In genomic region chr15:50353251-50353998, GRCh38 we compare ENCODE assay signal across 8 cellular contexts. TPM values are rescaled to one million over a fixed set of nuclear protein-coding genes. Genes with fewer than 3 reads are reported as not detected.
DNase-seq lines count a peak whose midpoint lies in the region; ATAC-seq and TF ChIP-seq lines count a peak whose summit lies in the region.

No MANE protein-coding gene starts in this region.

- peak overlapping the region; percentile 100 for H3K27ac Mint-ChIP-seq in activated T-helper 1 cell treated with anti-CD3 and anti-CD28 coated beads, Interleukin-12 subunit alpha, Interleukin-12 subunit beta, Interleukin-2, Interleukin-4 antibody, amounts not matched to agents 30 ng/mL and 10 ng/mL and 1 ng/mL, durations not matched to agents 14 hours and 24 hours and 36 hours

- in situ Hi-C loops in KBM-7 (cut with MboI; ENCODE audit: low pct_unique_long_range_greater_than_20kb, low sequenced_read_pairs) (no loop called here), GM13976 (cut with MboI; ENCODE audit: low sequenced_read_pairs, unreplicated experiment) (no loop called here)

- peaks cover 54% of the 10 kb centered on the region for H3K4me1 Mint-ChIP-seq in activated T-helper 1 cell treated with anti-CD3 and anti-CD28 coated beads, Interleukin-12 subunit alpha, Interleukin-12 subunit beta, Interleukin-2, Interleukin-4 antibody, amounts not matched to agents 30 ng/mL and 10 ng/mL and 1 ng/mL, durations not matched to agents 14 hours and 24 hours and 36 hours (ENCODE audit: low read depth)

- intact Hi-C loops in activated T-helper 1 cell treated with anti-CD3 and anti-CD28 coated beads, Interleukin-12 subunit alpha, Interleukin-12 subunit beta, Interleukin-2, Interleukin-4 antibody, amounts not matched to agents 30 ng/mL and 10 ng/mL and 1 ng/mL, durations not matched to agents 14 hours and 24 hours and 36 hours (cut with micrococcal nuclease), result loop anchor here (1.0 to 10.0 kb wide), 11 partner anchors 22 to 1329 kb away; partner anchors contain the start of genes DTWD1, FAM227B, SLC27A2 and USP8
- intact Hi-C loops in sciatic nerve (cut with DNase I), result no loop called here

- peak overlapping the region; percentile 99 for H3K4me3 ChIP-seq in GM12865 (ENCODE audit: low read depth, low read length)

- ATAC-seq in sciatic nerve (peak; percentile 78), HG02840 (IDR thresholded peaks at IDR 0.05; ENCODE audit: low FRiP score, unreplicated experiment) (no peak)

- H3K9me3 Mint-ChIP-seq in activated T-helper 1 cell treated with anti-CD3 and anti-CD28 coated beads, Interleukin-12 subunit alpha, Interleukin-12 subunit beta, Interleukin-2, Interleukin-4 antibody, amounts not matched to agents 30 ng/mL and 10 ng/mL and 1 ng/mL, durations not matched to agents 14 hours and 24 hours and 36 hours, result no peaks in the 10 kb centered on the region

- H3K27me3 Mint-ChIP-seq in activated T-helper 1 cell treated with anti-CD3 and anti-CD28 coated beads, Interleukin-12 subunit alpha, Interleukin-12 subunit beta, Interleukin-2, Interleukin-4 antibody, amounts not matched to agents 30 ng/mL and 10 ng/mL and 1 ng/mL, durations not matched to agents 14 hours and 24 hours and 36 hours (ENCODE audit: insufficient read depth), result no peaks in the 10 kb centered on the region

- DNase-seq in GM12865 (ENCODE audit: low read depth) (peak; percentile 45), KBM-7 (peak; percentile 50), glomerular endothelial cell (ENCODE audit: extremely low read depth, low read depth, low spot score) (peak; percentile 44), sciatic nerve (ENCODE audit: low spot score) (no peak), GM13976 (ENCODE audit: low spot score) (no peak), NCI-H69 (lab: John Stamatoyannopoulos, UW) (no peak)
- DNase-seq in activated T-helper 1 cell treated with anti-CD3 and anti-CD28 coated beads, Interleukin-12 subunit alpha, Interleukin-12 subunit beta, Interleukin-2, Interleukin-4 antibody, amounts not matched to agents 30 ng/mL and 10 ng/mL and 1 ng/mL, durations not matched to agents 14 hours and 24 hours and 36 hours (ENCODE audit: low spot score), result peak; percentile 14

- TF ChIP-seq CTCF in GM12865 (IDR thresholded peaks at IDR 0.05; ENCODE audit: insufficient read depth, low read depth, low read length, missing control alignments) (no peak), GM13976 (IDR thresholded peaks at IDR 0.05; ENCODE audit: borderline replicate concordance, control extremely low read depth, extremely low read depth, insufficient read depth, missing control alignments) (no peak)

- peak overlapping the region; percentile 100 for H3K4me3 Mint-ChIP-seq in activated T-helper 1 cell treated with anti-CD3 and anti-CD28 coated beads, Interleukin-12 subunit alpha, Interleukin-12 subunit beta, Interleukin-2, Interleukin-4 antibody, amounts not matched to agents 30 ng/mL and 10 ng/mL and 1 ng/mL, durations not matched to agents 14 hours and 24 hours and 36 hours

- peaks cover 49% of the 10 kb centered on the region for H3K36me3 Mint-ChIP-seq in activated T-helper 1 cell treated with anti-CD3 and anti-CD28 coated beads, Interleukin-12 subunit alpha, Interleukin-12 subunit beta, Interleukin-2, Interleukin-4 antibody, amounts not matched to agents 30 ng/mL and 10 ng/mL and 1 ng/mL, durations not matched to agents 14 hours and 24 hours and 36 hours (ENCODE audit: low read depth)

RNA-seq across cellular contexts. Expression of gene GABPB1, which starts 1.6 kb away (rescaled TPM):
- total RNA-seq in activated T-helper 1 cell treated with anti-CD3 and anti-CD28 coated beads, Interleukin-12 subunit alpha, Interleukin-12 subunit beta, Interleukin-2, Interleukin-4 antibody, amounts not matched to agents 30 ng/mL and 10 ng/mL and 1 ng/mL, durations not matched to agents 14 hours and 24 hours and 36 hours, result 80.7 and 81.0 TPM in 2 replicates
- total RNA-seq in glomerular endothelial cell (41.8 and 44.2 TPM in 2 replicates), sciatic nerve (17.1 TPM)

Comparison
In these comparisons a context has a peak if more than half of its experiments do, and no peak if none do; other contexts are left out.
1. DNase-seq: peak in GM12865 (single experiment), KBM-7 (single experiment), activated T-helper 1 cell treated with anti-CD3 and anti-CD28 coated beads, Interleukin-12 subunit alpha, Interleukin-12 subunit beta, Interleukin-2, Interleukin-4 antibody, amounts not matched to agents 30 ng/mL and 10 ng/mL and 1 ng/mL, durations not matched to agents 14 hours and 24 hours and 36 hours (single experiment) and glomerular endothelial cell (single experiment); none in sciatic nerve (single experiment), GM13976 (single experiment) and NCI-H69 (single experiment).